Comparison of ENCODE assay signal across 17 cellular contexts in genomic region chr17:50452627-50453300, GRCh38. TPM values are rescaled to one million over a fixed set of nuclear protein-coding genes. Genes with fewer than 3 reads are reported as not detected.
DNase-seq lines count a peak whose midpoint lies in the region; ATAC-seq and TF ChIP-seq lines count a peak whose summit lies in the region.
"Had no signal": no experiment of that assay in that cellular context is flagged by ENCODE, and none has a peak within 500 bp of the region (broad histone marks: within the 10 kb centered on the region; RNA-seq: fewer than 3 reads in every experiment).

No MANE protein-coding gene starts in this region.

- H3K27ac ChIP-seq in HCT116 (ENCODE audit: low read depth, low read length), result no peak overlapping the region
- H3K27ac ChIP-seq: cardiac muscle cell, KMS-11 had no signal

- H3K36me3 ChIP-seq in BJ (ENCODE audit: control insufficient read depth, insufficient read depth, low read length) (no peaks in the 10 kb centered on the region), HCT116 (ENCODE audit: control insufficient read depth in 1 of 2, insufficient read depth in 2 of 2, low read length in 2 of 2) (no peaks in the 10 kb centered on the region)
- H3K36me3 ChIP-seq: cardiac muscle cell, esophagus squamous epithelium had no signal

- H4K20me1 ChIP-seq in HCT116 (ENCODE audit: insufficient read depth), result no peaks in the 10 kb centered on the region

- H3K27me3 ChIP-seq in BJ (ENCODE audit: control insufficient read depth, insufficient read depth, low read length) (no peaks in the 10 kb centered on the region), HCT116 (ENCODE audit: insufficient read depth, low read length) (no peaks in the 10 kb centered on the region)
- H3K27me3 ChIP-seq: cardiac muscle cell, esophagus squamous epithelium had no signal

- POLR2A ChIA-PET in BJ (lab: Charles Lee) (no interaction called here), HCT116 (lab: Charles Lee) (no interaction called here)

- ATAC-seq in HCT116 (no peak; the same call in 1 of the 2 replicates), GM18870 (IDR thresholded peaks at IDR 0.05; ENCODE audit: unreplicated experiment) (no peak)
- ATAC-seq: SK-N-SH treated with all-trans-retinoic acid at 6 μM for 48 hours had no signal

- no peaks in the 10 kb centered on the region for H3K9me3 ChIP-seq in HCT116 (ENCODE audit: control insufficient read depth in 1 of 2, insufficient read depth in 1 of 2, low read depth in 1 of 2, low read length in 2 of 2)
- H3K9me3 ChIP-seq: esophagus squamous epithelium had no signal

- TF ChIP-seq CTCF in BJ (IDR thresholded peaks at IDR 0.05; ENCODE audit: insufficient read depth, low read depth, low read length), result no peak
- no peak for TF ChIP-seq CTCF in HCT116 (IDR thresholded peaks at IDR 0.05 in 2 of 3, conservative IDR thresholded peaks at IDR 0.05 in 1 of 3; ENCODE audit: borderline replicate concordance in 1 of 3, insufficient read depth in 1 of 3, low read depth in 2 of 3, low read length in 2 of 3)

- BruUV-seq in HCT116 (replicated peaks; lab: Mats Ljungman, UMichigan), result no TSS peak

- no peaks in the 10 kb centered on the region for H3K79me2 ChIP-seq in HCT116 (ENCODE audit: insufficient read depth, low read length)

- peak overlapping the region; percentile 12 for H3K4me2 ChIP-seq in HCT116 (ENCODE audit: low read length)
- H3K4me2 ChIP-seq: KMS-11, smooth muscle cell had no signal

- H2AFZ ChIP-seq in HCT116 (ENCODE audit: low read depth, low read length, poor library complexity, severe bottlenecking), result no peak overlapping the region

- no peak for TF ChIP-seq POLR2A in HCT116 (IDR thresholded peaks at IDR 0.05; ENCODE audit: borderline replicate concordance, extremely low read depth, insufficient read depth, insufficient read length)

- CTCF ChIA-PET in BJ (lab: Yijun Ruan, JAX), result interaction anchor here (0.7 to 1.3 kb wide), 2 partner anchors 11 to 23 kb away, joined by 3 read pairs; no protein-coding TSS in a partner anchor
- CTCF ChIA-PET in HCT116 (lab: Charles Lee), result interaction anchor here (2.4 kb wide), 1 partner anchor 55 kb away, joined by 7 read pairs; the partner anchor contains the start of gene LRRC59

- H3K9me2 ChIP-seq in HCT116 (ENCODE audit: insufficient read depth), result no peaks in the 10 kb centered on the region

- TF ChIP-seq RAD21 in HCT116 (IDR thresholded peaks at IDR 0.05; ENCODE audit: low read depth), result no peak

- H3K4me3 ChIP-seq in BJ (ENCODE audit: low read depth, low read length) (no peak overlapping the region), HCT116 (replicated peaks in 1 of 2; ENCODE audit: low read depth in 1 of 2, low read length in 2 of 2) (no peak overlapping the region)
- H3K4me3 ChIP-seq: cardiac muscle cell, esophagus squamous epithelium, smooth muscle cell had no signal

- RAD21 ChIA-PET in HCT116 (lab: Charles Lee; ENCODE audit: low non-redundant PET in 1 of 2, low total read pairs in 2 of 2, uncharacterized antibody in 2 of 2, unreplicated experiment in 2 of 2), result no interaction called here

- peak; percentile 26 for DNase-seq in BJ (ENCODE audit: low read depth)
- DNase-seq in HCT116 (ENCODE audit: low read depth, low spot score), result no peak
- peak; percentile 53 for DNase-seq in OCI-M1 (lab: John Stamatoyannopoulos, UW)
- DNase-seq in iris pigment epithelial cell (ENCODE audit: low read depth), result peak; percentile 18
- no peak for DNase-seq in OCI-M2 (lab: John Stamatoyannopoulos, UW; ENCODE audit: unreplicated experiment)
- DNase-seq in T-helper 2 cell, result no peak
- no peak for DNase-seq in ecto neural progenitor cell (ENCODE audit: low spot score)
- DNase-seq: activated CD4-positive, alpha-beta T cell treated with anti-CD3 and anti-CD28 coated beads, Interleukin-2, amount 50 U/mL, for 1 hour; esophagus squamous epithelium; immature natural killer cell; nephron progenitor cell had no signal

- peaks cover 16 to 34% of the 10 kb centered on the region in 2 experiments for H3K4me1 ChIP-seq in HCT116 (ENCODE audit: control insufficient read depth in 1 of 2, insufficient read depth in 2 of 2, low read length in 2 of 2)

- H3K9ac ChIP-seq in HCT116 (ENCODE audit: low read length), result no peak overlapping the region
- H3K9ac ChIP-seq: KMS-11 had no signal

- intact Hi-C loops in HCT116 (cut with micrococcal nuclease), result no loop called here

TF ChIP-seq in HCT116, 20 proteins besides CTCF, POLR2A, EP300 and RAD21:
- TF ChIP-seq, protein P1, sequence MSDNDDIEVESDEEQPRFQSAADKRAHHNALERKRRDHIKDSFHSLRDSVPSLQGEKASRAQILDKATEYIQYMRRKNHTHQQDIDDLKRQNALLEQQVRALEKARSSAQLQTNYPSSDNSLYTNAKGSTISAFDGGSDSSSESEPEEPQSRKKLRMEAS (IDR thresholded peaks at IDR 0.05), result no peak
- no peak for TF ChIP-seq EGR1 (IDR thresholded peaks at IDR 0.05; ENCODE audit: low read depth)
TF ChIP-seq in HCT116: peak in this region for 0.

RNA-seq across cellular contexts. Expression of gene CHAD, which starts 15.9 kb away (rescaled TPM):
- not detected in 2 replicates for polyA plus RNA-seq in BJ (2011; rRNA removed)
- not detected in 2 replicates for polyA minus RNA-seq in BJ (2011; rRNA and poly(A)+ RNA removed)
- total RNA-seq in HCT116 (2021; ENCODE audit: unreplicated experiment), result not detected
- polyA plus RNA-seq in HCT116 (2012), result 1.2 and 1.3 TPM in 2 replicates
- total RNA-seq: cardiac muscle cell, NCI-H460, smooth muscle cell had no signal
- polyA plus RNA-seq: immature natural killer cell had no signal

RNA-seq across cellular contexts. Expression of gene RSAD1, which starts 25.9 kb away (rescaled TPM):
- 17.5 and 22.6 TPM in 2 replicates for polyA plus RNA-seq in BJ (2011; rRNA removed)
- polyA minus RNA-seq in BJ (2011; rRNA and poly(A)+ RNA removed), result 7.9 and 13.9 TPM in 2 replicates
- total RNA-seq in HCT116 (2021; ENCODE audit: unreplicated experiment), result 82.7 TPM
- polyA plus RNA-seq in HCT116 (2012), result 50.4 and 56.4 TPM in 2 replicates

RNA-seq across cellular contexts. Expression of gene ACSF2, which starts 26.7 kb away (rescaled TPM):
- 19.9 and 25.4 TPM in 2 replicates for polyA plus RNA-seq in BJ (2011; rRNA removed)
- 19.8 and 31.7 TPM in 2 replicates for polyA minus RNA-seq in BJ (2011; rRNA and poly(A)+ RNA removed)
- total RNA-seq in HCT116 (2021; ENCODE audit: unreplicated experiment), result 52.4 TPM
- polyA plus RNA-seq in HCT116 (2012), result 34.4 and 40.5 TPM in 2 replicates

RNA-seq across cellular contexts. Expression of gene LRRC59, which starts 55.4 kb away (rescaled TPM):
- 110 and 119 TPM in 2 replicates for polyA plus RNA-seq in BJ (2011; rRNA removed)
- polyA minus RNA-seq in BJ (2011; rRNA and poly(A)+ RNA removed), result 99.3 and 106 TPM in 2 replicates
- total RNA-seq in HCT116 (2021; ENCODE audit: unreplicated experiment), result 221 TPM
- 180 and 200 TPM in 2 replicates for polyA plus RNA-seq in HCT116 (2012)

RNA-seq across cellular contexts. Expression of gene MYCBPAP, which starts 55.5 kb away (rescaled TPM):
- polyA plus RNA-seq in BJ (2011; rRNA removed), result 0.54 and 0.67 TPM in 2 replicates
- polyA minus RNA-seq in BJ (2011; rRNA and poly(A)+ RNA removed), result 0.10 and 0.14 TPM in 2 replicates
- not detected for total RNA-seq in HCT116 (2021; ENCODE audit: unreplicated experiment)
- 0.45 TPM in 1 of 2 replicates, not detected in the other for polyA plus RNA-seq in HCT116 (2012)

Comparison
In these comparisons a context has a peak if more than half of its experiments do, and no peak if none do; other contexts are left out.
1. DNase-seq: peak in BJ (single experiment), OCI-M1 (single experiment) and iris pigment epithelial cell (single experiment); none in HCT116 (single experiment), OCI-M2 (single experiment), T-helper 2 cell (0 of 5) and ecto neural progenitor cell (single experiment).